In the genomic region with DNA sequence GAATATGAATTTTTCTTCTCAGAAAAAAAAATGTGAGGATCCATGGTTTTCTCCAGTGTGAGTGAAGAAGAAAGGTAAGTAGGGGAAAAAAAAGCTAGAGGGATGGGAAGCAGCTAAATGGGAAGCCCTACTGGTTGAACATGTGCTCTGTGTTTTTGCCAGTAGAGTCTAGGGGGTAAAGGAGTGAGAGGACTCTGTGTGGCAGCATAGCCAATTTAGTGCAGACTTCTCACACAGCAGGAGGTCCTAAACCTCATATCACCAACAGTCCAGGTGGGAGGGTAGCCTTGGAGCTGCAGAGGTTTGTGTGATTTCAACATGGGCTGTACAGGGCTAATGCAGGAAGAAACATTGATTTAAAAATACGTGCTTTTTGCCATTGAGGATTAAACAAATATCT, we compare ENCODE assay signal across 3 cellular contexts.
TF ChIP-seq lines count a peak whose summit lies in the region.

No MANE protein-coding gene starts in this region.

TF ChIP-seq in GM23338, 12 proteins besides CTCF, POLR2A, EP300 and RAD21 (continues in another document):
- TF ChIP-seq EZH2phosphoT487 (IDR thresholded peaks at IDR 0.05; ENCODE audit: unreplicated experiment) = no peak
- TF ChIP-seq REST (IDR thresholded peaks at IDR 0.05; ENCODE audit: unreplicated experiment) = no peak
- no peak for TF ChIP-seq ETS1 (IDR thresholded peaks at IDR 0.05)
- TF ChIP-seq ZNF114 (CRISPR knock-in tag; IDR thresholded peaks at IDR 0.05) = no peak
- no peak for TF ChIP-seq STAT1 (IDR thresholded peaks at IDR 0.05; ENCODE audit: unreplicated experiment)
- TF ChIP-seq ZNF331 (CRISPR knock-in tag; IDR thresholded peaks at IDR 0.05; ENCODE audit: low read depth) = no peak
- TF ChIP-seq POLR2AphosphoS5 (IDR thresholded peaks at IDR 0.05; ENCODE audit: low read depth) = no peak

TF ChIP-seq in WTC11, 78 proteins besides CTCF, POLR2A, EP300 and RAD21:
- TF ChIP-seq, protein P1, sequence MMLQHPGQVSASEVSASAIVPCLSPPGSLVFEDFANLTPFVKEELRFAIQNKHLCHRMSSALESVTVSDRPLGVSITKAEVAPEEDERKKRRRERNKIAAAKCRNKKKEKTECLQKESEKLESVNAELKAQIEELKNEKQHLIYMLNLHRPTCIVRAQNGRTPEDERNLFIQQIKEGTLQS (CRISPR knock-in tag; conservative IDR thresholded peaks at IDR 0.05) = no peak
- TF ChIP-seq IRF2 (CRISPR knock-in tag; IDR thresholded peaks at IDR 0.05; ENCODE audit: borderline replicate concordance, low read depth) = no peak
- no peak for TF ChIP-seq SOX15 (CRISPR knock-in tag; IDR thresholded peaks at IDR 0.05)
- TF ChIP-seq, protein P2, sequence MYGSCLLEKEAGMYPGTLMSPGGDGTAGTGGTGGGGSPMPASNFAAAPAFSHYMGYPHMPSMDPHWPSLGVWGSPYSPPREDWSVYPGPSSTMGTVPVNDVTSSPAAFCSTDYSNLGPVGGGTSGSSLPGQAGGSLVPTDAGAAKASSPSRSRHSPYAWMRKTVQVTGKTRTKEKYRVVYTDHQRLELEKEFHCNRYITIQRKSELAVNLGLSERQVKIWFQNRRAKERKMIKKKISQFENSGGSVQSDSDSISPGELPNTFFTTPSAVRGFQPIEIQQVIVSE (CRISPR knock-in tag; IDR thresholded peaks at IDR 0.05; ENCODE audit: borderline replicate concordance) = no peak
- TF ChIP-seq, protein P3, sequence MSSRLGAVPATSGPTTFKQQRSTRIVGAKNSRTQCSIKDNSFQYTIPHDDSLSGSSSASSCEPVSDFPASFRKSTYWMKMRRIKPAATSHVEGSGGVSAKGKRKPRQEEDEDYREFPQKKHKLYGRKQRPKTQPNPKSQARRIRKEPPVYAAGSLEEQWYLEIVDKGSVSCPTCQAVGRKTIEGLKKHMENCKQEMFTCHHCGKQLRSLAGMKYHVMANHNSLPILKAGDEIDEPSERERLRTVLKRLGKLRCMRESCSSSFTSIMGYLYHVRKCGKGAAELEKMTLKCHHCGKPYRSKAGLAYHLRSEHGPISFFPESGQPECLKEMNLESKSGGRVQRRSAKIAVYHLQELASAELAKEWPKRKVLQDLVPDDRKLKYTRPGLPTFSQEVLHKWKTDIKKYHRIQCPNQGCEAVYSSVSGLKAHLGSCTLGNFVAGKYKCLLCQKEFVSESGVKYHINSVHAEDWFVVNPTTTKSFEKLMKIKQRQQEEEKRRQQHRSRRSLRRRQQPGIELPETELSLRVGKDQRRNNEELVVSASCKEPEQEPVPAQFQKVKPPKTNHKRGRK (CRISPR knock-in tag; IDR thresholded peaks at IDR 0.05; ENCODE audit: borderline replicate concordance) = no peak

TF ChIP-seq in SK-N-SH, 30 proteins besides CTCF, POLR2A, EP300 and RAD21:
- TF ChIP-seq GABPA (IDR thresholded peaks at IDR 0.05; ENCODE audit: low read depth) (no peak), POLR2AphosphoS5 (IDR thresholded peaks at IDR 0.05; ENCODE audit: low read depth, low read length) (no peak), FOSL2 (IDR thresholded peaks at IDR 0.05; ENCODE audit: borderline replicate concordance, low read depth) (no peak), TEAD4 (IDR thresholded peaks at IDR 0.05; ENCODE audit: borderline replicate concordance, insufficient read depth) (no peak), EZH2phosphoT487 (IDR thresholded peaks at IDR 0.05; ENCODE audit: borderline replicate concordance, low read depth) (no peak), TCF12 (IDR thresholded peaks at IDR 0.05) (no peak), ELF1 (IDR thresholded peaks at IDR 0.05) (no peak), CHD2 (IDR thresholded peaks at IDR 0.05; ENCODE audit: low read length, partially characterized antibody) (no peak)
TF ChIP-seq in SK-N-SH: peak in this region for 0.
